ENCODE assay signal across 1 cellular context in genomic region chr19:49775742-49776370, GRCh38.
TF ChIP-seq lines count a peak whose summit lies in the region.

No MANE protein-coding gene starts in this region.

TF ChIP-seq in WTC11, 78 proteins besides CTCF, POLR2A, EP300 and RAD21 (continued from another document):
- TF ChIP-seq, protein P1, sequence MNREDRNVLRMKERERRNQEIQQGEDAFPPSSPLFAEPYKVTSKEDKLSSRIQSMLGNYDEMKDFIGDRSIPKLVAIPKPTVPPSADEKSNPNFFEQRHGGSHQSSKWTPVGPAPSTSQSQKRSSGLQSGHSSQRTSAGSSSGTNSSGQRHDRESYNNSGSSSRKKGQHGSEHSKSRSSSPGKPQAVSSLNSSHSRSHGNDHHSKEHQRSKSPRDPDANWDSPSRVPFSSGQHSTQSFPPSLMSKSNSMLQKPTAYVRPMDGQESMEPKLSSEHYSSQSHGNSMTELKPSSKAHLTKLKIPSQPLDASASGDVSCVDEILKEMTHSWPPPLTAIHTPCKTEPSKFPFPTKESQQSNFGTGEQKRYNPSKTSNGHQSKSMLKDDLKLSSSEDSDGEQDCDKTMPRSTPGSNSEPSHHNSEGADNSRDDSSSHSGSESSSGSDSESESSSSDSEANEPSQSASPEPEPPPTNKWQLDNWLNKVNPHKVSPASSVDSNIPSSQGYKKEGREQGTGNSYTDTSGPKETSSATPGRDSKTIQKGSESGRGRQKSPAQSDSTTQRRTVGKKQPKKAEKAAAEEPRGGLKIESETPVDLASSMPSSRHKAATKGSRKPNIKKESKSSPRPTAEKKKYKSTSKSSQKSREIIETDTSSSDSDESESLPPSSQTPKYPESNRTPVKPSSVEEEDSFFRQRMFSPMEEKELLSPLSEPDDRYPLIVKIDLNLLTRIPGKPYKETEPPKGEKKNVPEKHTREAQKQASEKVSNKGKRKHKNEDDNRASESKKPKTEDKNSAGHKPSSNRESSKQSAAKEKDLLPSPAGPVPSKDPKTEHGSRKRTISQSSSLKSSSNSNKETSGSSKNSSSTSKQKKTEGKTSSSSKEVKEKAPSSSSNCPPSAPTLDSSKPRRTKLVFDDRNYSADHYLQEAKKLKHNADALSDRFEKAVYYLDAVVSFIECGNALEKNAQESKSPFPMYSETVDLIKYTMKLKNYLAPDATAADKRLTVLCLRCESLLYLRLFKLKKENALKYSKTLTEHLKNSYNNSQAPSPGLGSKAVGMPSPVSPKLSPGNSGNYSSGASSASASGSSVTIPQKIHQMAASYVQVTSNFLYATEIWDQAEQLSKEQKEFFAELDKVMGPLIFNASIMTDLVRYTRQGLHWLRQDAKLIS (CRISPR knock-in tag; IDR thresholded peaks at IDR 0.05; ENCODE audit: borderline replicate concordance), result no peak
- TF ChIP-seq NFYB (CRISPR knock-in tag; conservative IDR thresholded peaks at IDR 0.05; ENCODE audit: low read depth) (no peak), IRF2 (CRISPR knock-in tag; IDR thresholded peaks at IDR 0.05; ENCODE audit: borderline replicate concordance, low read depth) (no peak), ZNF423 (CRISPR knock-in tag; IDR thresholded peaks at IDR 0.05) (no peak), SOX15 (CRISPR knock-in tag; IDR thresholded peaks at IDR 0.05) (no peak), GABPB1 (CRISPR knock-in tag; IDR thresholded peaks at IDR 0.05) (no peak), ZNF232 (CRISPR knock-in tag; IDR thresholded peaks at IDR 0.05) (no peak)
TF ChIP-seq in WTC11: peak in this region for 0.
